Comparison of ENCODE assay signal across 8 cellular contexts in genomic region chr12:51172515-51173431, GRCh38. TPM values are rescaled to one million over a fixed set of nuclear protein-coding genes. Genes with fewer than 3 reads are reported as not detected.
A peak's percentile ranks its signal among the peaks of the same experiment; 100 is the strongest.
DNase-seq lines count a peak whose midpoint lies in the region; ATAC-seq and TF ChIP-seq lines count a peak whose summit lies in the region.

Gene TFCP2, minus strand, starts transcription at chr12:51173135. Its CDS starts 713 bp downstream, at chr12:51172422.

- CTCF ChIA-PET in HEK293 (lab: Yijun Ruan, JAX) = no interaction called here
- CTCF ChIA-PET in SK-N-SH (lab: Yijun Ruan, JAX) = interaction anchor here (0.9 kb wide), 1 partner anchor 80 kb away, joined by 3 read pairs; no protein-coding TSS in a partner anchor
- CTCF ChIA-PET in activated naive CD4-positive, alpha-beta T cell treated with anti-CD3 and anti-CD28 coated beads, Interleukin-2, amount 10 ng/mL, durations not matched to agents 7 days and 5 days (lab: Charles Lee) = no interaction called here

- H3K9me3 ChIP-seq in HEK293 (ENCODE audit: control insufficient read depth, insufficient read depth, low read depth, low read length) = no peaks in the 10 kb centered on the region
- no peaks in the 10 kb centered on the region for H3K9me3 ChIP-seq in SK-N-SH
- H3K9me3 ChIP-seq in gastroesophageal sphincter = no peaks in the 10 kb centered on the region
- H3K9me3 ChIP-seq in neutrophil = no peaks in the 10 kb centered on the region

- no peaks in the 10 kb centered on the region for H4K20me1 ChIP-seq in SK-N-SH (ENCODE audit: insufficient read depth)

- peaks cover 14% of the 10 kb centered on the region for H3F3A ChIP-seq in SK-N-SH (replicated peaks; ENCODE audit: insufficient read depth)

- H3K79me2 ChIP-seq in SK-N-SH (ENCODE audit: insufficient read depth) = peaks cover 47% of the 10 kb centered on the region

- H3K4me1 ChIP-seq in HEK293 (ENCODE audit: control insufficient read depth, insufficient read depth, low read length) (no peaks in the 10 kb centered on the region), SK-N-SH (ENCODE audit: control insufficient read depth in 1 of 2, insufficient read depth in 2 of 2, low read depth in 1 of 2, low read length in 1 of 2) (no peaks in the 10 kb centered on the region), gastroesophageal sphincter (peaks cover 0 to 46% (median 11%) of the 10 kb centered on the region in 3 donors), neutrophil (ENCODE audit: control insufficient read depth in 1 of 2, insufficient read depth in 1 of 2, low read depth in 1 of 2, low read length in 1 of 2) (peaks cover 31% of the 10 kb centered on the region in 2 experiments)

- H3K36me3 ChIP-seq in HEK293 (ENCODE audit: control insufficient read depth in 2 of 2, insufficient read depth in 1 of 2, low read length in 2 of 2) = peaks cover 0 to under 1% of the 10 kb centered on the region in 2 experiments; a peak in 1 of 3 replicates
- H3K36me3 ChIP-seq in SK-N-SH (replicated peaks in 1 of 2; ENCODE audit: control insufficient read depth in 1 of 2, insufficient read depth in 2 of 2, low read length in 1 of 2) = no peaks in the 10 kb centered on the region
- H3K36me3 ChIP-seq in gastroesophageal sphincter = no peaks in the 10 kb centered on the region
- H3K36me3 ChIP-seq in neutrophil = no peaks in the 10 kb centered on the region

- peaks cover 11% of the 10 kb centered on the region for H3K4me1 Mint-ChIP-seq in activated naive CD4-positive, alpha-beta T cell treated with anti-CD3 and anti-CD28 coated beads, Interleukin-2, amount 10 ng/mL, durations not matched to agents 7 days and 5 days

- H3K27me3 Mint-ChIP-seq in activated naive CD4-positive, alpha-beta T cell treated with anti-CD3 and anti-CD28 coated beads, Interleukin-2, amount 10 ng/mL, durations not matched to agents 7 days and 5 days = peaks cover 6% of the 10 kb centered on the region

- peak within 1 kb of the TSS; percentile 50 for H3K27ac Mint-ChIP-seq in activated naive CD4-positive, alpha-beta T cell treated with anti-CD3 and anti-CD28 coated beads, Interleukin-2, amount 10 ng/mL, durations not matched to agents 7 days and 5 days

- POLR2A ChIA-PET in HEK293 (lab: Yijun Ruan, JAX) = interaction anchor here (1.0 to 1.8 kb wide), 4 partner anchors 66 to 199 kb away, joined by 3 to 14 read pairs (median 4); partner anchors contain the start of genes CSRNP2 and DAZAP2
- POLR2A ChIA-PET in SK-N-SH (lab: Yijun Ruan, JAX) = interaction anchor here (1.4 kb wide), 1 partner anchor 45 kb away, joined by 5 read pairs; the partner anchor contains the start of gene POU6F1

- peak within 1 kb of the TSS; percentile 92 for H3K4me2 ChIP-seq in SK-N-SH

- peak; percentile 40 to 52 for TF ChIP-seq POLR2A in gastroesophageal sphincter (IDR thresholded peaks at IDR 0.05)

- DNase-seq in GF-D8 (lab: John Stamatoyannopoulos, UW) = peak; percentile 85
- peak; percentile 94 for DNase-seq in MV-4-11 (lab: John Stamatoyannopoulos, UW)
- peak; percentile 93 for DNase-seq in SK-N-SH
- DNase-seq in activated naive CD4-positive, alpha-beta T cell treated with anti-CD3 and anti-CD28 coated beads, Interleukin-2, amount 10 ng/mL, durations not matched to agents 7 days and 5 days = peak; percentile 97

- peak; percentile 99 for ATAC-seq in gastroesophageal sphincter

- no peaks in the 10 kb centered on the region for H3K9me3 Mint-ChIP-seq in activated naive CD4-positive, alpha-beta T cell treated with anti-CD3 and anti-CD28 coated beads, Interleukin-2, amount 10 ng/mL, durations not matched to agents 7 days and 5 days

- H3K9me2 ChIP-seq in SK-N-SH = no peaks in the 10 kb centered on the region

- H3K4me3 ChIP-seq in HEK293 (ENCODE audit: low read depth, low read length) (peak within 1 kb of the TSS; percentile 99), SK-N-SH (ENCODE audit: low read depth in 2 of 2, low read length in 1 of 2) (peak within 1 kb of the TSS; percentile 73 to 97), gastroesophageal sphincter (peak within 1 kb of the TSS; percentile 68 to 78), neutrophil (ENCODE audit: low read depth in 1 of 2, low read length in 1 of 2) (peak within 1 kb of the TSS; percentile 79 to 90)

- H3K27me3 ChIP-seq in SK-N-SH (ENCODE audit: insufficient read depth) (no peaks in the 10 kb centered on the region), gastroesophageal sphincter (no peaks in the 10 kb centered on the region), neutrophil (no peaks in the 10 kb centered on the region)

- peaks cover 9% of the 10 kb centered on the region for H3K36me3 Mint-ChIP-seq in activated naive CD4-positive, alpha-beta T cell treated with anti-CD3 and anti-CD28 coated beads, Interleukin-2, amount 10 ng/mL, durations not matched to agents 7 days and 5 days

- TF ChIP-seq EP300 in SK-N-SH (IDR thresholded peaks at IDR 0.05; ENCODE audit: borderline replicate concordance in 1 of 2, low read depth in 1 of 2, low read length in 1 of 2) = no peak; a peak in 1 of 4 replicates
- no peak for TF ChIP-seq EP300 in gastroesophageal sphincter (IDR thresholded peaks at IDR 0.05)

- 2% methylated on average over 51 of the region's 58 CpGs for WGBS in SK-N-SH (ENCODE audit: low lambda C conversion rate)
- WGBS in gastroesophageal sphincter (ENCODE audit: low coverage in 1 of 2), 2 donors = 0 to 3% methylated on average over 15 to 25 of the region's 58 CpGs

- H3K27ac ChIP-seq in HEK293 (ENCODE audit: extremely low read depth, low read depth, low read length) (peak within 1 kb of the TSS; percentile 85), SK-N-SH (ENCODE audit: low read depth in 2 of 2, low read length in 1 of 2) (peak within 1 kb of the TSS; percentile 99), gastroesophageal sphincter (peak within 1 kb of the TSS; percentile 91 to 97 (median 96)), neutrophil (peak within 1 kb of the TSS; percentile 91)

- H3K9ac ChIP-seq in SK-N-SH = peak within 1 kb of the TSS; percentile 87

- TF ChIP-seq RAD21 in SK-N-SH (IDR thresholded peaks at IDR 0.05; ENCODE audit: low read length) = 0 out of 2 replicates have a peak, but pooled peaks have one; percentile 23

- 0 out of 2 replicates have a peak, but pooled peaks have one; percentile 20 for TF ChIP-seq CTCF in HEK293 (tag by site-specific recombination; IDR thresholded peaks at IDR 0.05)
- TF ChIP-seq CTCF in SK-N-SH (IDR thresholded peaks at IDR 0.05) = no peak
- TF ChIP-seq CTCF in gastroesophageal sphincter (IDR thresholded peaks at IDR 0.05) = no peak
- peak; percentile 53 for TF ChIP-seq CTCF in neutrophil (IDR thresholded peaks at IDR 0.05)
- TF ChIP-seq CTCF in subcutaneous adipose tissue (IDR thresholded peaks at IDR 0.05; ENCODE audit: low read depth) = no peak

- H2AFZ ChIP-seq in SK-N-SH (ENCODE audit: low read depth) = peak within 1 kb of the TSS; percentile 100

- H3K4me3 Mint-ChIP-seq in activated naive CD4-positive, alpha-beta T cell treated with anti-CD3 and anti-CD28 coated beads, Interleukin-2, amount 10 ng/mL, durations not matched to agents 7 days and 5 days = peak within 1 kb of the TSS; percentile 63

TF ChIP-seq in HEK293, 187 proteins besides CTCF, POLR2A, EP300 and RAD21 (continues in another document):
- TF ChIP-seq ZBTB1 (tag by site-specific recombination; IDR thresholded peaks at IDR 0.05) (no peak), ZNF18 (tag by site-specific recombination; IDR thresholded peaks at IDR 0.05) (0 out of 2 replicates have a peak, but pooled peaks have one; percentile 30), ZNF747 (tag by site-specific recombination; IDR thresholded peaks at IDR 0.05) (no peak), SP2 (tag by site-specific recombination; IDR thresholded peaks at IDR 0.05) (peak; percentile 99)

TF ChIP-seq in SK-N-SH, 30 proteins besides CTCF, POLR2A, EP300 and RAD21 (continues in another document):
- TF ChIP-seq GABPA (IDR thresholded peaks at IDR 0.05; ENCODE audit: low read depth) = peak; percentile 93
- TF ChIP-seq TAF1 (IDR thresholded peaks at IDR 0.05; ENCODE audit: borderline replicate concordance, low read depth, low read length) = peak; percentile 66
- TF ChIP-seq GATA2 (CRISPR knock-in tag; IDR thresholded peaks at IDR 0.05) = 0 out of 2 replicates have a peak, but pooled peaks have one; percentile 6
- TF ChIP-seq SMC3 (IDR thresholded peaks at IDR 0.05; ENCODE audit: low read depth, low read length) = peak; percentile 29; the same call in 1 of the 2 replicates
- TF ChIP-seq USF2 (IDR thresholded peaks at IDR 0.05; ENCODE audit: borderline replicate concordance, low read depth, low read length) = no peak; the same call in 1 of the 2 replicates
- TF ChIP-seq PBX3 (IDR thresholded peaks at IDR 0.05) = 0 out of 2 replicates have a peak, but pooled peaks have one; percentile 2
- peak; percentile 91 for TF ChIP-seq POLR2AphosphoS5 (IDR thresholded peaks at IDR 0.05; ENCODE audit: low read depth, low read length)
- TF ChIP-seq RXRA (IDR thresholded peaks at IDR 0.05; ENCODE audit: borderline replicate concordance, low read depth) = no peak
- 0 out of 2 replicates have a peak, but pooled peaks have one; percentile 2 for TF ChIP-seq RCOR1 (IDR thresholded peaks at IDR 0.05; ENCODE audit: low read length)
- peak; percentile 57 for TF ChIP-seq ELF1 (IDR thresholded peaks at IDR 0.05)
- TF ChIP-seq EZH2phosphoT487 (IDR thresholded peaks at IDR 0.05; ENCODE audit: borderline replicate concordance, low read depth) = no peak
- no peak for TF ChIP-seq TCF12 (IDR thresholded peaks at IDR 0.05)
- TF ChIP-seq MXI1 (IDR thresholded peaks at IDR 0.05; ENCODE audit: low read depth, low read length) = peak; percentile 88

RNA-seq across cellular contexts. Expression of gene TFCP2, which starts in this region (rescaled TPM):
- 18.1 and 19.3 TPM in 2 replicates for polyA plus RNA-seq in SK-N-SH (2012; rRNA removed)
- 25.3 and 26.3 TPM in 2 replicates for polyA plus RNA-seq in SK-N-SH (2012; cell fraction: cytosol; rRNA removed)
- 11.6 and 16.9 TPM in 2 replicates for polyA plus RNA-seq in SK-N-SH (2012; cell fraction: nucleus; rRNA removed)
- 10 to 100 TPM; 12.3 to 16.6 (median 14.2) TPM for total RNA-seq in gastroesophageal sphincter
- total RNA-seq in subcutaneous adipose tissue = 10 to 100 TPM; 13.1 to 22.8 (median 15.0) TPM

Comparison
In these comparisons a context has a peak if more than half of its experiments do, and no peak if none do; other contexts are left out.
1. Peak in every context shown above with its lines: DNase-seq, ATAC-seq, H3K4me3 ChIP-seq and H3K27ac ChIP-seq.
2. CTCF ChIP-seq: peak in HEK293 (single experiment) and neutrophil (single experiment); none in SK-N-SH (single experiment), gastroesophageal sphincter (0 of 4) and subcutaneous adipose tissue (single experiment).